Comparison of ENCODE assay signal across 20 cellular contexts in the genomic region with DNA sequence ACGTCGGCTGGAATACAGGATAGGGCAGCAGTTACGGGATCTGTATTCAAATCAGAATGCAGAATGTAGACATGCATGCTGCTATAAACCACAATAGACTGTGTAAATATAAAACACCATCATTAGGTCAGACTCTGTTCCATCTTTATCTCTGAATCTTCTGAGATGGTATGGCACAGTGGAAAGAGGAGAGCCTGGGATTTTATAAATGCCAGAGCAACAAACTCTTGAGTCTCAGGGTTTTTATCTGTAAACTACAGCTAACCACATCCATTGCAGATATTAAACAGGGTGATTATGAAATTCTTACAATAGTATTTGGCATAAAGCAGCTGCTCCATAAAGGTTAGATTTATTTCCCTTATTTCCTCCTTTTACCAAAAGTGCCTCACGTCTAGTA.
A peak's percentile ranks its signal among the peaks of the same experiment; 100 is the strongest.
DNase-seq lines count a peak whose midpoint lies in the region; ATAC-seq and TF ChIP-seq lines count a peak whose summit lies in the region.
"Had no signal": no experiment of that assay in that cellular context is flagged by ENCODE, and none has a peak within 500 bp of the region (broad histone marks: within the 10 kb centered on the region; RNA-seq: fewer than 3 reads in every experiment).

No MANE protein-coding gene starts in this region.

- H3K27ac ChIP-seq in SK-N-SH (ENCODE audit: low read depth in 2 of 2, low read length in 1 of 2), result no peak overlapping the region

- H3K4me2 ChIP-seq in SK-N-SH, result no peak overlapping the region

- POLR2A ChIA-PET in SK-N-SH (lab: Yijun Ruan, JAX), result no interaction called here

- no peaks in the 10 kb centered on the region for H3F3A ChIP-seq in SK-N-SH (replicated peaks; ENCODE audit: insufficient read depth)

- H3K27me3 ChIP-seq in SK-N-SH (ENCODE audit: insufficient read depth), result no peaks in the 10 kb centered on the region
- H3K27me3 ChIP-seq: BE2C had no signal

- H3K79me2 ChIP-seq in SK-N-SH (ENCODE audit: insufficient read depth), result no peaks in the 10 kb centered on the region

- no peaks in the 10 kb centered on the region for H3K9me2 ChIP-seq in SK-N-SH

- no peaks in the 10 kb centered on the region for H3K9me3 ChIP-seq in SK-N-SH
- H3K9me3 ChIP-seq: BE2C had no signal

- no peak overlapping the region for H3K9ac ChIP-seq in SK-N-SH

- H3K36me3 ChIP-seq in SK-N-SH (replicated peaks in 1 of 2; ENCODE audit: control insufficient read depth in 1 of 2, insufficient read depth in 2 of 2, low read length in 1 of 2), result peaks cover 0 to 4% of the 10 kb centered on the region in 2 experiments
- H3K36me3 ChIP-seq: BE2C had no signal

- no peaks in the 10 kb centered on the region; a peak in 1 of 4 replicates for H3K4me1 ChIP-seq in SK-N-SH (ENCODE audit: control insufficient read depth in 1 of 2, insufficient read depth in 2 of 2, low read depth in 1 of 2, low read length in 1 of 2)
- H3K4me1 ChIP-seq: BE2C had no signal

- CTCF ChIA-PET in SK-N-SH (lab: Yijun Ruan, JAX), result interaction anchor here (1.4 kb wide), 1 partner anchor 31 kb away, joined by 5 read pairs; no protein-coding TSS in a partner anchor

- no peak overlapping the region for H3K4me3 ChIP-seq in fibroblast of villous mesenchyme (ENCODE audit: low read depth, low read length)
- no peak overlapping the region for H3K4me3 ChIP-seq in SK-N-SH (ENCODE audit: low read depth in 2 of 2, low read length in 1 of 2)

- TF ChIP-seq EP300 in SK-N-SH (IDR thresholded peaks at IDR 0.05; ENCODE audit: borderline replicate concordance in 1 of 2, low read depth in 1 of 2, low read length in 1 of 2), result no peak

- 86% methylated on average over 4 of the region's 4 CpGs for WGBS in SK-N-SH (ENCODE audit: low lambda C conversion rate)

- H4K20me1 ChIP-seq in SK-N-SH (ENCODE audit: insufficient read depth), result no peaks in the 10 kb centered on the region

- H2AFZ ChIP-seq in SK-N-SH (ENCODE audit: low read depth), result no peak overlapping the region

- DNase-seq in NCI-H526 treated with DMSO at 0.1 percent for 48 hours (lab: John Stamatoyannopoulos, UW) (peak; percentile 49), OCI-M1 (lab: John Stamatoyannopoulos, UW) (peak; percentile 1), fibroblast of villous mesenchyme (ENCODE audit: low read depth) (peak; percentile 31), SK-N-SH (no peak), NCI-H1105 treated with DMSO at 0.1 percent for 48 hours (lab: John Stamatoyannopoulos, UW) (no peak)
- DNase-seq: ACHN; BE2C; C1 segment of cervical spinal cord; CD4-positive, CD25-positive, alpha-beta regulatory T cell; CD8-positive, alpha-beta memory T cell; COR-L47; DMS 273 treated with DMSO at 0.1 percent for 48 hours; DMS79; GDM1; GOT3; H7; HFFc6 had no signal

- TF ChIP-seq CTCF in fibroblast of villous mesenchyme (IDR thresholded peaks at IDR 0.05; ENCODE audit: insufficient read depth, low read depth, low read length) (no peak), SK-N-SH (IDR thresholded peaks at IDR 0.05) (no peak)

- TF ChIP-seq RAD21 in SK-N-SH (IDR thresholded peaks at IDR 0.05; ENCODE audit: low read length), result no peak

- ATAC-seq in GM21737 (IDR thresholded peaks at IDR 0.05; ENCODE audit: unreplicated experiment) (no peak), HG02610 (IDR thresholded peaks at IDR 0.05; ENCODE audit: unreplicated experiment) (no peak)
- ATAC-seq: HCT116 had no signal

TF ChIP-seq in SK-N-SH, 30 proteins besides CTCF, POLR2A, EP300 and RAD21:
- no peak for TF ChIP-seq EZH2phosphoT487 (IDR thresholded peaks at IDR 0.05; ENCODE audit: borderline replicate concordance, low read depth)
- TF ChIP-seq, protein P1, sequence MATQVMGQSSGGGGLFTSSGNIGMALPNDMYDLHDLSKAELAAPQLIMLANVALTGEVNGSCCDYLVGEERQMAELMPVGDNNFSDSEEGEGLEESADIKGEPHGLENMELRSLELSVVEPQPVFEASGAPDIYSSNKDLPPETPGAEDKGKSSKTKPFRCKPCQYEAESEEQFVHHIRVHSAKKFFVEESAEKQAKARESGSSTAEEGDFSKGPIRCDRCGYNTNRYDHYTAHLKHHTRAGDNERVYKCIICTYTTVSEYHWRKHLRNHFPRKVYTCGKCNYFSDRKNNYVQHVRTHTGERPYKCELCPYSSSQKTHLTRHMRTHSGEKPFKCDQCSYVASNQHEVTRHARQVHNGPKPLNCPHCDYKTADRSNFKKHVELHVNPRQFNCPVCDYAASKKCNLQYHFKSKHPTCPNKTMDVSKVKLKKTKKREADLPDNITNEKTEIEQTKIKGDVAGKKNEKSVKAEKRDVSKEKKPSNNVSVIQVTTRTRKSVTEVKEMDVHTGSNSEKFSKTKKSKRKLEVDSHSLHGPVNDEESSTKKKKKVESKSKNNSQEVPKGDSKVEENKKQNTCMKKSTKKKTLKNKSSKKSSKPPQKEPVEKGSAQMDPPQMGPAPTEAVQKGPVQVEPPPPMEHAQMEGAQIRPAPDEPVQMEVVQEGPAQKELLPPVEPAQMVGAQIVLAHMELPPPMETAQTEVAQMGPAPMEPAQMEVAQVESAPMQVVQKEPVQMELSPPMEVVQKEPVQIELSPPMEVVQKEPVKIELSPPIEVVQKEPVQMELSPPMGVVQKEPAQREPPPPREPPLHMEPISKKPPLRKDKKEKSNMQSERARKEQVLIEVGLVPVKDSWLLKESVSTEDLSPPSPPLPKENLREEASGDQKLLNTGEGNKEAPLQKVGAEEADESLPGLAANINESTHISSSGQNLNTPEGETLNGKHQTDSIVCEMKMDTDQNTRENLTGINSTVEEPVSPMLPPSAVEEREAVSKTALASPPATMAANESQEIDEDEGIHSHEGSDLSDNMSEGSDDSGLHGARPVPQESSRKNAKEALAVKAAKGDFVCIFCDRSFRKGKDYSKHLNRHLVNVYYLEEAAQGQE (IDR thresholded peaks at IDR 0.05; ENCODE audit: low read depth, low read length), result no peak
- TF ChIP-seq FOXM1 (IDR thresholded peaks at IDR 0.05; ENCODE audit: low read depth), result no peak
- TF ChIP-seq, protein P2, sequence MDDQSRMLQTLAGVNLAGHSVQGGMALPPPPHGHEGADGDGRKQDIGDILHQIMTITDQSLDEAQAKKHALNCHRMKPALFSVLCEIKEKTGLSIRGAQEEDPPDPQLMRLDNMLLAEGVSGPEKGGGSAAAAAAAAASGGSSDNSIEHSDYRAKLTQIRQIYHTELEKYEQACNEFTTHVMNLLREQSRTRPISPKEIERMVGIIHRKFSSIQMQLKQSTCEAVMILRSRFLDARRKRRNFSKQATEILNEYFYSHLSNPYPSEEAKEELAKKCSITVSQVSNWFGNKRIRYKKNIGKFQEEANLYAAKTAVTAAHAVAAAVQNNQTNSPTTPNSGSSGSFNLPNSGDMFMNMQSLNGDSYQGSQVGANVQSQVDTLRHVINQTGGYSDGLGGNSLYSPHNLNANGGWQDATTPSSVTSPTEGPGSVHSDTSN (IDR thresholded peaks at IDR 0.05), result no peak
- TF ChIP-seq, protein P3, sequence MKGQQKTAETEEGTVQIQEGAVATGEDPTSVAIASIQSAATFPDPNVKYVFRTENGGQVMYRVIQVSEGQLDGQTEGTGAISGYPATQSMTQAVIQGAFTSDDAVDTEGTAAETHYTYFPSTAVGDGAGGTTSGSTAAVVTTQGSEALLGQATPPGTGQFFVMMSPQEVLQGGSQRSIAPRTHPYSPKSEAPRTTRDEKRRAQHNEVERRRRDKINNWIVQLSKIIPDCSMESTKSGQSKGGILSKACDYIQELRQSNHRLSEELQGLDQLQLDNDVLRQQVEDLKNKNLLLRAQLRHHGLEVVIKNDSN (IDR thresholded peaks at IDR 0.05; ENCODE audit: borderline replicate concordance, low read depth), result no peak
- no peak for TF ChIP-seq NFIC (IDR thresholded peaks at IDR 0.05; ENCODE audit: borderline replicate concordance)
- no peak for TF ChIP-seq NRF1 (IDR thresholded peaks at IDR 0.05; ENCODE audit: low read depth, low read length)
- TF ChIP-seq TAF1 (IDR thresholded peaks at IDR 0.05; ENCODE audit: borderline replicate concordance, low read depth, low read length), result no peak
- no peak for TF ChIP-seq FOSL2 (IDR thresholded peaks at IDR 0.05; ENCODE audit: borderline replicate concordance, low read depth)
- TF ChIP-seq YY1 (IDR thresholded peaks at IDR 0.05; ENCODE audit: low read depth), result no peak
- no peak for TF ChIP-seq POLR2AphosphoS5 (IDR thresholded peaks at IDR 0.05; ENCODE audit: low read depth, low read length)
- no peak for TF ChIP-seq SIN3A (IDR thresholded peaks at IDR 0.05; ENCODE audit: borderline replicate concordance, low read depth, low read length)
- TF ChIP-seq FOXJ3 (CRISPR knock-in tag; IDR thresholded peaks at IDR 0.05), result no peak
- no peak for TF ChIP-seq RCOR1 (IDR thresholded peaks at IDR 0.05; ENCODE audit: low read length)
- TF ChIP-seq, protein P4, sequence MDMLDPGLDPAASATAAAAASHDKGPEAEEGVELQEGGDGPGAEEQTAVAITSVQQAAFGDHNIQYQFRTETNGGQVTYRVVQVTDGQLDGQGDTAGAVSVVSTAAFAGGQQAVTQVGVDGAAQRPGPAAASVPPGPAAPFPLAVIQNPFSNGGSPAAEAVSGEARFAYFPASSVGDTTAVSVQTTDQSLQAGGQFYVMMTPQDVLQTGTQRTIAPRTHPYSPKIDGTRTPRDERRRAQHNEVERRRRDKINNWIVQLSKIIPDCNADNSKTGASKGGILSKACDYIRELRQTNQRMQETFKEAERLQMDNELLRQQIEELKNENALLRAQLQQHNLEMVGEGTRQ (IDR thresholded peaks at IDR 0.05; ENCODE audit: borderline replicate concordance, low read depth, low read length), result no peak

Comparison
In these comparisons a context has a peak if more than half of its experiments do, and no peak if none do; other contexts are left out.
1. DNase-seq: peak in NCI-H526 treated with DMSO at 0.1 percent for 48 hours (single experiment), OCI-M1 (single experiment) and fibroblast of villous mesenchyme (single experiment); none in SK-N-SH (single experiment) and NCI-H1105 treated with DMSO at 0.1 percent for 48 hours (single experiment).